8 cellular contexts compared by ENCODE assay signal in genomic region chr11:66291706-66292542, GRCh38. TPM values are rescaled to one million over a fixed set of nuclear protein-coding genes. Genes with fewer than 3 reads are reported as not detected.
DNase-seq lines count a peak whose midpoint lies in the region; FAIRE-seq and TF ChIP-seq lines count a peak whose summit lies in the region.

TSS of gene TMEM151A (plus strand) at chr11:66291894. CDS start at chr11:66292014, 120 bp downstream.

- TF ChIP-seq CTCF in kidney (IDR thresholded peaks at IDR 0.05; ENCODE audit: borderline replicate concordance, extremely low read depth, insufficient read depth) = no peak
- no peak for TF ChIP-seq CTCF in tibial artery (IDR thresholded peaks at IDR 0.05)
- TF ChIP-seq CTCF in brain microvascular endothelial cell (IDR thresholded peaks at IDR 0.05; ENCODE audit: low read depth, low read length, missing control alignments) = no peak

- no peak within 1 kb of the TSS for H3K27ac Mint-ChIP-seq in activated T-helper 2 cell treated with anti-CD3 and anti-CD28 coated beads, Interferon-gamma antibody, Interleukin-2, Interleukin-4, amounts not matched to agents 10 μg/mL and 5 μg/mL and 100 μg/mL, durations not matched to agents 14 hours and 24 hours and 36 hours

- in situ Hi-C loops in brain microvascular endothelial cell (cut with HindIII; ENCODE audit: low pct_ligation_motif_present, low sequenced_read_pairs) = no loop called here

- H3K4me1 ChIP-seq in kidney (ENCODE audit: control insufficient read depth in 1 of 2, insufficient read depth in 1 of 2, low read depth in 1 of 2, low read length in 2 of 2) = peaks cover 13 to 14% of the 10 kb centered on the region in 2 donors
- peaks cover 0 to 36% (median 29%) of the 10 kb centered on the region in 4 donors for H3K4me1 ChIP-seq in tibial artery

- intact Hi-C loops in activated T-helper 2 cell treated with anti-CD3 and anti-CD28 coated beads, Interferon-gamma antibody, Interleukin-2, Interleukin-4, amounts not matched to agents 10 μg/mL and 5 μg/mL and 100 μg/mL, durations not matched to agents 14 hours and 24 hours and 36 hours (cut with micrococcal nuclease) = no loop called here
- intact Hi-C loops in kidney (cut with DNase I) = no loop called here
- intact Hi-C loops in tibial artery (cut with DNase I; ENCODE audit: low total_unique reads) = no loop called here

- H3K36me3 ChIP-seq in kidney (ENCODE audit: control insufficient read depth in 1 of 2, insufficient read depth in 2 of 2, low read length in 2 of 2) (peaks cover 0 to 3% of the 10 kb centered on the region in 2 donors), tibial artery (no peaks in the 10 kb centered on the region), brain microvascular endothelial cell (replicated peaks) (peaks cover 3% of the 10 kb centered on the region)

- H3K36me3 Mint-ChIP-seq in activated T-helper 2 cell treated with anti-CD3 and anti-CD28 coated beads, Interferon-gamma antibody, Interleukin-2, Interleukin-4, amounts not matched to agents 10 μg/mL and 5 μg/mL and 100 μg/mL, durations not matched to agents 14 hours and 24 hours and 36 hours (ENCODE audit: low read depth) = no peaks in the 10 kb centered on the region

- TF ChIP-seq POLR2A in H54 (IDR thresholded peaks at IDR 0.05; ENCODE audit: low read depth, low read length) = no peak

- H3K27me3 ChIP-seq in tibial artery (peaks cover 0 to 50% of the 10 kb centered on the region in 2 donors), brain microvascular endothelial cell (replicated peaks) (peaks cover 19% of the 10 kb centered on the region)

- H3K4me3 Mint-ChIP-seq in activated T-helper 2 cell treated with anti-CD3 and anti-CD28 coated beads, Interferon-gamma antibody, Interleukin-2, Interleukin-4, amounts not matched to agents 10 μg/mL and 5 μg/mL and 100 μg/mL, durations not matched to agents 14 hours and 24 hours and 36 hours (ENCODE audit: low read depth) = peak within 1 kb of the TSS; percentile 49

- H3K9ac ChIP-seq in kidney (ENCODE audit: low read length in 2 of 2) = no peak within 1 kb of the TSS

- FAIRE-seq in kidney (lab: Jason Lieb, UNC) (no peak), H54 (lab: Jason Lieb, UNC) (no peak)

- H3K27ac ChIP-seq in kidney (ENCODE audit: low read depth in 2 of 2, low read length in 2 of 2) = no peak within 1 kb of the TSS
- no peak within 1 kb of the TSS for H3K27ac ChIP-seq in tibial artery
- H3K27ac ChIP-seq in brain microvascular endothelial cell = no peak within 1 kb of the TSS

- H3K9me3 Mint-ChIP-seq in activated T-helper 2 cell treated with anti-CD3 and anti-CD28 coated beads, Interferon-gamma antibody, Interleukin-2, Interleukin-4, amounts not matched to agents 10 μg/mL and 5 μg/mL and 100 μg/mL, durations not matched to agents 14 hours and 24 hours and 36 hours = no peaks in the 10 kb centered on the region

- H3K4me3 ChIP-seq in kidney (ENCODE audit: low read length in 2 of 2) (no peak within 1 kb of the TSS), tibial artery (peak within 1 kb of the TSS; percentile 31 to 46), brain microvascular endothelial cell (ENCODE audit: low read depth, low read length) (no peak within 1 kb of the TSS)

- no peaks in the 10 kb centered on the region for H3K9me3 ChIP-seq in kidney (ENCODE audit: control insufficient read depth in 1 of 2, low read length in 2 of 2)
- H3K9me3 ChIP-seq in tibial artery = no peaks in the 10 kb centered on the region

- peaks cover 12% of the 10 kb centered on the region for H3K4me1 Mint-ChIP-seq in activated T-helper 2 cell treated with anti-CD3 and anti-CD28 coated beads, Interferon-gamma antibody, Interleukin-2, Interleukin-4, amounts not matched to agents 10 μg/mL and 5 μg/mL and 100 μg/mL, durations not matched to agents 14 hours and 24 hours and 36 hours (ENCODE audit: low read depth)

- peak; percentile 34 for DNase-seq in activated naive CD4-positive, alpha-beta T cell treated with Interleukin-2 at 50 U/mL for 16 hours
- no peak for DNase-seq in activated naive CD4-positive, alpha-beta T cell (lab: John Stamatoyannopoulos, UW)
- DNase-seq in activated T-helper 2 cell treated with anti-CD3 and anti-CD28 coated beads, Interferon-gamma antibody, Interleukin-2, Interleukin-4, amounts not matched to agents 10 μg/mL and 5 μg/mL and 100 μg/mL, durations not matched to agents 14 hours and 24 hours and 36 hours (ENCODE audit: low spot score) = no peak
- DNase-seq in kidney = peak; percentile 73
- DNase-seq in tibial artery = no peak
- DNase-seq in brain microvascular endothelial cell = no peak
- no peak for DNase-seq in H54 (ENCODE audit: insufficient read length, low spot score)
- DNase-seq in SW 1271 (lab: John Stamatoyannopoulos, UW) = no peak

- peaks cover 30% of the 10 kb centered on the region for H3K27me3 Mint-ChIP-seq in activated T-helper 2 cell treated with anti-CD3 and anti-CD28 coated beads, Interferon-gamma antibody, Interleukin-2, Interleukin-4, amounts not matched to agents 10 μg/mL and 5 μg/mL and 100 μg/mL, durations not matched to agents 14 hours and 24 hours and 36 hours (ENCODE audit: low read depth)

RNA-seq across cellular contexts. Expression of gene TMEM151A, which starts in this region (rescaled TPM):
- total RNA-seq in activated T-helper 2 cell treated with anti-CD3 and anti-CD28 coated beads, Interferon-gamma antibody, Interleukin-2, Interleukin-4, amounts not matched to agents 10 μg/mL and 5 μg/mL and 100 μg/mL, durations not matched to agents 14 hours and 24 hours and 36 hours = not detected in 2 replicates
- 0.19 TPM for total RNA-seq in kidney
- polyA plus RNA-seq in kidney (ENCODE audit: insufficient read depth, low read depth, low replicate concordance) = not detected

Comparison
In these comparisons a context has a peak if more than half of its experiments do, and no peak if none do; other contexts are left out.
1. Peak in DNase-seq in kidney; RNA of the gene not detected or under 1 TPM.
2. H3K4me3 ChIP-seq: peak in tibial artery (2 of 2); none in kidney (0 of 2) and brain microvascular endothelial cell (single experiment).